ENCODE assay signal across 38 cellular contexts in the genomic region with DNA sequence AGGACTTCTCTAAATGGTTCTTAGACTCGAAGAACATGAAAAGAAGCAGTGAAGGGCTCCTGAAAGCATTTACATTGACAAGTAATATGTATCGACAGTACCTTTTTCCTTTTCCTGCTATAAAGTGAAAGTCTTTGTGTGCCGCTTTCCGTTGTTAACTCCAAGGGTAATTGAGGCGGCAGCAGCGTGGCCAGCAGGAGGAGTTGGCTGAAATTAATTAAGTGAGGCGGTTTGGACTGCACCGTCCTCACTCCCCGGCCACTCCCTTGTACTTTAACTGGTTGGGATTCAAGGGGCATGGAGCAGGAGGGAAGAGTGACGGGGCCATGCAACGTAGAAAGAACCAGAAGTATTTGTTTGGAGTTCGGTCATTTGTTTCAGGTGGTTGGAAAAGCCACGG. TPM values are rescaled to one million over a fixed set of nuclear protein-coding genes. Genes with fewer than 3 reads are reported as not detected.
A peak's percentile ranks its signal among the peaks of the same experiment; 100 is the strongest.
DNase-seq lines count a peak whose midpoint lies in the region; ATAC-seq and TF ChIP-seq lines count a peak whose summit lies in the region.
"Had no signal": no experiment of that assay in that cellular context is flagged by ENCODE, and none has a peak within 500 bp of the region (broad histone marks: within the 10 kb centered on the region; RNA-seq: fewer than 3 reads in every experiment).

No MANE protein-coding gene starts in this region.

- no peak overlapping the region for H2AK5ac ChIP-seq in mesenchymal stem cell (ENCODE audit: low read length, severe bottlenecking)

- no peak overlapping the region for H2BK120ac ChIP-seq in mesenchymal stem cell (ENCODE audit: low read depth, low read length)

- no peaks in the 10 kb centered on the region for H3K9me3 Mint-ChIP-seq in activated CD8-positive, alpha-beta T cell treated with anti-CD3 and anti-CD28 coated beads, Interleukin-2, amount 10 ng/mL, durations not matched to agents 7 days and 5 days (ENCODE audit: insufficient read depth)
- no peaks in the 10 kb centered on the region for H3K9me3 Mint-ChIP-seq in activated CD8-positive, alpha-beta T cell treated with anti-CD3 and anti-CD28 coated beads for 36 hours
- peaks cover 0 to 3% (median 3%) of the 10 kb centered on the region in 5 experiments for H3K9me3 Mint-ChIP-seq in brain
- no peaks in the 10 kb centered on the region for H3K9me3 Mint-ChIP-seq in activated T-cell treated with anti-CD3 and anti-CD28 coated beads, Interleukin-2, amount 50 U/mL, for 4 hours
- H3K9me3 Mint-ChIP-seq: activated CD4-positive, alpha-beta memory T cell treated with anti-CD3 and anti-CD28 coated beads, Interleukin-2, amount 10 ng/mL, durations not matched to agents 7 days and 5 days; activated naive CD8-positive, alpha-beta T cell treated with anti-CD3 and anti-CD28 coated beads for 36 hours; T-helper 1 cell treated with Interleukin-12 subunit alpha and Interleukin-12 subunit beta and Interleukin-4 antibody, amounts not matched to agents 30 μg/mL and 1 μg/mL, for 36 hours; type B pancreatic cell had no signal

- no peak for DNase-seq in activated CD8-positive, alpha-beta T cell treated with anti-CD3 and anti-CD28 coated beads, Interleukin-2, amount 10 ng/mL, durations not matched to agents 7 days and 5 days
- no peak for DNase-seq in activated CD8-positive, alpha-beta T cell treated with anti-CD3 and anti-CD28 coated beads for 36 hours
- no peak for DNase-seq in mesenchymal stem cell
- no peak for DNase-seq in NCI-H1694 (lab: John Stamatoyannopoulos, UW)
- no peak for DNase-seq in GM13977 (ENCODE audit: low spot score)
- no peak for DNase-seq in putamen (ENCODE audit: low spot score)
- no peak for DNase-seq in activated T-cell treated with anti-CD3 and anti-CD28 coated beads, Interleukin-2, amount 50 U/mL, for 4 hours
- DNase-seq: 8988T; activated CD4-positive, alpha-beta memory T cell treated with anti-CD3 and anti-CD28 coated beads, Interleukin-2, amount 10 ng/mL, durations not matched to agents 7 days and 5 days; activated effector memory CD4-positive, alpha-beta T cell treated with Interleukin-2 at 50 U/mL for 16 hours; activated naive CD8-positive, alpha-beta T cell treated with anti-CD3 and anti-CD28 coated beads for 36 hours; activated T-cell treated with anti-CD3 and anti-CD28 coated beads for 4 hours; aorta; Caco-2; cortex of kidney; DND-41; effector memory CD8-positive, alpha-beta T cell; KG1; kidney; midbrain; natural killer cell; NCI-H1092 treated with DMSO at 0.1 percent for 48 hours; NCI-H1930; NCI-H526; occipital lobe; PC-3; stimulated activated naive CD4-positive, alpha-beta T cell had no signal

- H3K9me3 ChIP-seq in mesenchymal stem cell (ENCODE audit: control insufficient read depth, low read length): no peaks in the 10 kb centered on the region
- H3K9me3 ChIP-seq: Caco-2 had no signal

- H3K27me3 Mint-ChIP-seq in activated CD8-positive, alpha-beta T cell treated with anti-CD3 and anti-CD28 coated beads, Interleukin-2, amount 10 ng/mL, durations not matched to agents 7 days and 5 days (ENCODE audit: low read depth): peaks cover 11% of the 10 kb centered on the region
- peaks cover 24% of the 10 kb centered on the region for H3K27me3 Mint-ChIP-seq in activated CD8-positive, alpha-beta T cell treated with anti-CD3 and anti-CD28 coated beads for 36 hours
- H3K27me3 Mint-ChIP-seq in brain: peaks cover 5% of the 10 kb centered on the region
- H3K27me3 Mint-ChIP-seq in activated T-cell treated with anti-CD3 and anti-CD28 coated beads, Interleukin-2, amount 50 U/mL, for 4 hours (ENCODE audit: low read depth): peaks cover 30% of the 10 kb centered on the region

- CTCF ChIA-PET in activated CD8-positive, alpha-beta T cell treated with anti-CD3 and anti-CD28 coated beads, Interleukin-2, amount 10 ng/mL, durations not matched to agents 7 days and 5 days (lab: Charles Lee): no interaction called here
- CTCF ChIA-PET in activated CD8-positive, alpha-beta T cell treated with anti-CD3 and anti-CD28 coated beads for 36 hours (lab: Charles Lee): no interaction called here

- H3K27ac ChIP-seq in mesenchymal stem cell (ENCODE audit: low read length, poor library complexity, severe bottlenecking): no peak overlapping the region
- H3K27ac ChIP-seq: C4-2B, SK-N-MC, skin epidermis had no signal

- ATAC-seq in activated CD8-positive, alpha-beta T cell treated with anti-CD3 and anti-CD28 coated beads, Interleukin-2, amount 10 ng/mL, durations not matched to agents 7 days and 5 days: no peak
- no peak for ATAC-seq in activated CD8-positive, alpha-beta T cell treated with anti-CD3 and anti-CD28 coated beads for 36 hours
- ATAC-seq in activated T-cell treated with anti-CD3 and anti-CD28 coated beads, Interleukin-2, amount 50 U/mL, for 4 hours: no peak
- ATAC-seq: effector memory CD8-positive, alpha-beta T cell; natural killer cell; PC-3 had no signal

- no peak overlapping the region for H2BK5ac ChIP-seq in mesenchymal stem cell (ENCODE audit: low read depth, low read length, poor library complexity, severe bottlenecking)

- H2BK12ac ChIP-seq in mesenchymal stem cell (ENCODE audit: low read length in 2 of 2): no peak overlapping the region

- peak overlapping the region; percentile 2 for H3K4me3 Mint-ChIP-seq in activated CD8-positive, alpha-beta T cell treated with anti-CD3 and anti-CD28 coated beads, Interleukin-2, amount 10 ng/mL, durations not matched to agents 7 days and 5 days
- no peak overlapping the region for H3K4me3 Mint-ChIP-seq in activated CD8-positive, alpha-beta T cell treated with anti-CD3 and anti-CD28 coated beads for 36 hours
- peak overlapping the region in 2 of 5 experiments; percentile 67 to 70 for H3K4me3 Mint-ChIP-seq in brain
- no peak overlapping the region for H3K4me3 Mint-ChIP-seq in activated T-cell treated with anti-CD3 and anti-CD28 coated beads, Interleukin-2, amount 50 U/mL, for 4 hours
- H3K4me3 Mint-ChIP-seq: activated CD4-positive, alpha-beta memory T cell treated with anti-CD3 and anti-CD28 coated beads, Interleukin-2, amount 10 ng/mL, durations not matched to agents 7 days and 5 days; activated naive CD8-positive, alpha-beta T cell treated with anti-CD3 and anti-CD28 coated beads for 36 hours; effector memory CD8-positive, alpha-beta T cell; natural killer cell; T-helper 1 cell treated with Interleukin-12 subunit alpha and Interleukin-12 subunit beta and Interleukin-4 antibody, amounts not matched to agents 30 μg/mL and 1 μg/mL, for 36 hours; type B pancreatic cell had no signal

- TF ChIP-seq CTCF in activated CD8-positive, alpha-beta T cell treated with anti-CD3 and anti-CD28 coated beads for 36 hours (IDR thresholded peaks at IDR 0.05): no peak
- TF ChIP-seq CTCF in brain (conservative IDR thresholded peaks at IDR 0.05) (no peak), GM13977 (IDR thresholded peaks at IDR 0.05; ENCODE audit: extremely low read depth, insufficient read depth, missing control alignments) (no peak)

- H3K4me3 ChIP-seq in mesenchymal stem cell (ENCODE audit: insufficient read depth in 1 of 2, low read depth in 1 of 2, low read length in 2 of 2): peak overlapping the region in 1 of 2 experiments; percentile 33
- H3K4me3 ChIP-seq: SK-N-MC, skin epidermis had no signal

- H3K4me2 ChIP-seq in mesenchymal stem cell (ENCODE audit: low read length, poor library complexity, severe bottlenecking): peak overlapping the region; percentile 39

- H3K18ac ChIP-seq in mesenchymal stem cell (ENCODE audit: low read depth in 1 of 2, low read length in 2 of 2): no peak overlapping the region

- no peak overlapping the region for H4K8ac ChIP-seq in mesenchymal stem cell (ENCODE audit: low read length)

- no peak overlapping the region for H3K9ac ChIP-seq in mesenchymal stem cell (ENCODE audit: low read length)

- no peaks in the 10 kb centered on the region for H3K36me3 ChIP-seq in mesenchymal stem cell (ENCODE audit: control insufficient read depth in 1 of 2, insufficient read depth in 2 of 2, low read depth in 1 of 2, low read length in 2 of 2)

- POLR2A ChIA-PET in activated CD8-positive, alpha-beta T cell treated with anti-CD3 and anti-CD28 coated beads, Interleukin-2, amount 10 ng/mL, durations not matched to agents 7 days and 5 days (lab: Charles Lee): no interaction called here
- POLR2A ChIA-PET in activated CD8-positive, alpha-beta T cell treated with anti-CD3 and anti-CD28 coated beads for 36 hours (lab: Charles Lee): no interaction called here

- H3K23ac ChIP-seq in mesenchymal stem cell (ENCODE audit: low read length in 2 of 2): no peak overlapping the region

- intact Hi-C loops in activated CD8-positive, alpha-beta T cell treated with anti-CD3 and anti-CD28 coated beads for 36 hours (cut with micrococcal nuclease): no loop called here

- H3K14ac ChIP-seq in mesenchymal stem cell (ENCODE audit: low read length in 2 of 2): no peak overlapping the region

- in situ Hi-C loops in GM13977 (cut with MboI; ENCODE audit: low pct_unique_long_range_greater_than_20kb, low sequenced_read_pairs, unreplicated experiment): no loop called here

- no peak overlapping the region for H2BK15ac ChIP-seq in mesenchymal stem cell (ENCODE audit: low read depth, poor library complexity, severe bottlenecking)

- no peaks in the 10 kb centered on the region for H3K79me1 ChIP-seq in mesenchymal stem cell (replicated peaks; ENCODE audit: low read length, poor library complexity, severe bottlenecking)

- 27% methylated on average over 9 of the region's 13 CpGs for WGBS in mesenchymal stem cell

- H4K91ac ChIP-seq in mesenchymal stem cell (ENCODE audit: low read length): no peak overlapping the region

- H3K36me3 Mint-ChIP-seq in activated CD8-positive, alpha-beta T cell treated with anti-CD3 and anti-CD28 coated beads, Interleukin-2, amount 10 ng/mL, durations not matched to agents 7 days and 5 days (ENCODE audit: low read depth): no peaks in the 10 kb centered on the region
- H3K36me3 Mint-ChIP-seq in activated CD8-positive, alpha-beta T cell treated with anti-CD3 and anti-CD28 coated beads for 36 hours (ENCODE audit: low read depth): no peaks in the 10 kb centered on the region
- peaks cover 3% of the 10 kb centered on the region for H3K36me3 Mint-ChIP-seq in brain
- H3K36me3 Mint-ChIP-seq in activated T-cell treated with anti-CD3 and anti-CD28 coated beads, Interleukin-2, amount 50 U/mL, for 4 hours (ENCODE audit: insufficient read depth): no peaks in the 10 kb centered on the region
- H3K36me3 Mint-ChIP-seq: activated naive CD8-positive, alpha-beta T cell treated with anti-CD3 and anti-CD28 coated beads for 36 hours; natural killer cell; type B pancreatic cell had no signal

- H3K4me1 ChIP-seq in mesenchymal stem cell (ENCODE audit: control insufficient read depth, insufficient read depth, low read depth, low read length): no peaks in the 10 kb centered on the region
- H3K4me1 ChIP-seq: Caco-2 had no signal

- no peak overlapping the region for H2AFZ ChIP-seq in mesenchymal stem cell (ENCODE audit: low read depth, low read length)

- H3K4me1 Mint-ChIP-seq in activated CD8-positive, alpha-beta T cell treated with anti-CD3 and anti-CD28 coated beads, Interleukin-2, amount 10 ng/mL, durations not matched to agents 7 days and 5 days (ENCODE audit: low read depth): no peaks in the 10 kb centered on the region
- no peaks in the 10 kb centered on the region for H3K4me1 Mint-ChIP-seq in activated CD8-positive, alpha-beta T cell treated with anti-CD3 and anti-CD28 coated beads for 36 hours (ENCODE audit: low read depth)
- peaks cover 19% of the 10 kb centered on the region for H3K4me1 Mint-ChIP-seq in brain
- no peaks in the 10 kb centered on the region for H3K4me1 Mint-ChIP-seq in activated T-cell treated with anti-CD3 and anti-CD28 coated beads, Interleukin-2, amount 50 U/mL, for 4 hours (ENCODE audit: low read depth)
- H3K4me1 Mint-ChIP-seq: activated CD4-positive, alpha-beta memory T cell treated with anti-CD3 and anti-CD28 coated beads, Interleukin-2, amount 10 ng/mL, durations not matched to agents 7 days and 5 days had no signal

- peaks cover 9 to 20% of the 10 kb centered on the region in 2 experiments for H3K27me3 ChIP-seq in mesenchymal stem cell (ENCODE audit: control insufficient read depth in 1 of 2, insufficient read depth in 1 of 2, low read length in 2 of 2)

- no peak overlapping the region for H3K27ac Mint-ChIP-seq in activated CD8-positive, alpha-beta T cell treated with anti-CD3 and anti-CD28 coated beads, Interleukin-2, amount 10 ng/mL, durations not matched to agents 7 days and 5 days
- H3K27ac Mint-ChIP-seq in activated CD8-positive, alpha-beta T cell treated with anti-CD3 and anti-CD28 coated beads for 36 hours: no peak overlapping the region
- peak overlapping the region in 3 of 5 experiments; percentile 34 to 93 (median 75) for H3K27ac Mint-ChIP-seq in brain
- H3K27ac Mint-ChIP-seq: activated CD4-positive, alpha-beta memory T cell treated with anti-CD3 and anti-CD28 coated beads, Interleukin-2, amount 10 ng/mL, durations not matched to agents 7 days and 5 days; activated naive CD8-positive, alpha-beta T cell treated with anti-CD3 and anti-CD28 coated beads for 36 hours; effector memory CD8-positive, alpha-beta T cell; natural killer cell; T-helper 1 cell treated with Interleukin-12 subunit alpha and Interleukin-12 subunit beta and Interleukin-4 antibody, amounts not matched to agents 30 μg/mL and 1 μg/mL, for 36 hours; type B pancreatic cell had no signal

- H3K4ac ChIP-seq in mesenchymal stem cell (ENCODE audit: low read depth in 1 of 2, low read length in 2 of 2): no peak overlapping the region

RNA-seq across cellular contexts. Expression of a gene that starts 34.3 kb away (rescaled TPM):
- not detected for total RNA-seq in activated CD8-positive, alpha-beta T cell treated with anti-CD3 and anti-CD28 coated beads, Interleukin-2, amount 10 ng/mL, durations not matched to agents 7 days and 5 days
- total RNA-seq in activated CD8-positive, alpha-beta T cell treated with anti-CD3 and anti-CD28 coated beads for 36 hours: not detected
- not detected for polyA plus RNA-seq in brain (ENCODE audit: insufficient read depth, low read depth, low replicate concordance)
- not detected for polyA plus RNA-seq in mesenchymal stem cell (2013, experiment 1 of 2)
- not detected for polyA plus RNA-seq in mesenchymal stem cell (2013, experiment 2 of 2)
- not detected for total RNA-seq in activated T-cell treated with anti-CD3 and anti-CD28 coated beads, Interleukin-2, amount 50 U/mL, for 4 hours
- total RNA-seq: activated CD4-positive, alpha-beta memory T cell treated with anti-CD3 and anti-CD28 coated beads, Interleukin-2, amount 10 ng/mL, durations not matched to agents 7 days and 5 days; activated naive CD8-positive, alpha-beta T cell treated with anti-CD3 and anti-CD28 coated beads for 36 hours; aorta; Caco-2; cardiac septum; H4; kidney; lower leg skin; MCF 10A; natural killer cell; occipital lobe; PC-3 had no signal
- polyA plus RNA-seq: aorta, esophagus had no signal

Comparison
In these comparisons a context has a peak if more than half of its experiments do, and no peak if none do; other contexts are left out.
1. H3K27ac Mint-ChIP-seq: peak in brain (3 of 5); none in activated CD8-positive, alpha-beta T cell treated with anti-CD3 and anti-CD28 coated beads, Interleukin-2, amount 10 ng/mL, durations not matched to agents 7 days and 5 days (single experiment) and activated CD8-positive, alpha-beta T cell treated with anti-CD3 and anti-CD28 coated beads for 36 hours (single experiment).